In genomic region chr7:30921951-30922401, GRCh38 we compare ENCODE assay signal across 15 cellular contexts. TPM values are rescaled to one million over a fixed set of nuclear protein-coding genes. Genes with fewer than 3 reads are reported as not detected.
DNase-seq lines count a peak whose midpoint lies in the region; ATAC-seq and TF ChIP-seq lines count a peak whose summit lies in the region.
"Had no signal": no experiment of that assay in that cellular context is flagged by ENCODE, and none has a peak within 500 bp of the region (broad histone marks: within the 10 kb centered on the region; RNA-seq: fewer than 3 reads in every experiment).

No MANE protein-coding gene starts in this region.

- H3K4me1 ChIP-seq in mesendoderm (ENCODE audit: control insufficient read depth, low read depth, low read length): no peaks in the 10 kb centered on the region
- peaks cover 15% of the 10 kb centered on the region for H3K4me1 ChIP-seq in suprapubic skin

- intact Hi-C loops in activated CD4-positive, alpha-beta T cell treated with anti-CD3 and anti-CD28 coated beads for 36 hours (cut with DNase I, micrococcal nuclease): no loop called here

- no peak overlapping the region for H3K4ac ChIP-seq in mesendoderm (ENCODE audit: low read depth, low read length)

- WGBS in mesendoderm (ENCODE audit: extremely low coverage, insufficient coverage, low lambda C conversion rate): no CpG with 5 or more reads among the region's 14 CpGs
- WGBS in suprapubic skin: 95% methylated on average over 4 of the region's 14 CpGs

- TF ChIP-seq EP300 in suprapubic skin (IDR thresholded peaks at IDR 0.05): no peak

- no peak overlapping the region for H3K18ac ChIP-seq in mesendoderm (ENCODE audit: low read length)

- H4K5ac ChIP-seq in mesendoderm (ENCODE audit: low read length): no peak overlapping the region

- no peak overlapping the region for H3K23ac ChIP-seq in mesendoderm (ENCODE audit: low read length)

- CTCF ChIA-PET in activated CD4-positive, alpha-beta T cell treated with anti-CD3 and anti-CD28 coated beads for 36 hours (lab: Charles Lee): interaction anchor here (0.5 to 0.6 kb wide), 2 partner anchors 201 to 1959 kb away, joined by 3 read pairs; no protein-coding TSS in a partner anchor
- CTCF ChIA-PET in HEK293T (lab: Yijun Ruan, JAX): no interaction called here

- peak overlapping the region; percentile 15 for H3K56ac ChIP-seq in mesendoderm (ENCODE audit: low read length)

- no peak overlapping the region for H2BK120ac ChIP-seq in mesendoderm (ENCODE audit: low read depth, low read length)

- DNase-seq in activated CD4-positive, alpha-beta T cell treated with anti-CD3 and anti-CD28 coated beads for 36 hours: peak; percentile 2
- no peak for DNase-seq in activated CD4-positive, alpha-beta T cell treated with anti-CD3 and anti-CD28 coated beads for 1 hour
- DNase-seq in ecto neural progenitor cell (ENCODE audit: low spot score): peak; percentile 43
- no peak for DNase-seq in mesendoderm
- peak; percentile 46 to 79 for DNase-seq in suprapubic skin (ENCODE audit: low spot score in 2 of 2)
- DNase-seq in SW 1271 (lab: John Stamatoyannopoulos, UW): no peak
- no peak for DNase-seq in HEK293T (ENCODE audit: extremely low spot score)
- no peak for DNase-seq in NCI-H2029 (lab: John Stamatoyannopoulos, UW)
- DNase-seq: activated CD8-positive, alpha-beta T cell treated with anti-CD3 and anti-CD28 coated beads for 36 hours; amygdala; effector memory CD4-positive, alpha-beta T cell; MM.1S; NCI-H2171; retina had no signal

- ATAC-seq in activated CD4-positive, alpha-beta T cell treated with anti-CD3 and anti-CD28 coated beads for 36 hours: no peak
- ATAC-seq: activated CD8-positive, alpha-beta T cell treated with anti-CD3 and anti-CD28 coated beads for 36 hours had no signal

- H3K27me3 ChIP-seq in mesendoderm (ENCODE audit: insufficient read depth, low read length, poor library complexity) (no peaks in the 10 kb centered on the region), suprapubic skin (no peaks in the 10 kb centered on the region)

- no peaks in the 10 kb centered on the region for H3K36me3 ChIP-seq in mesendoderm (ENCODE audit: control insufficient read depth, insufficient read depth, low read length)
- H3K36me3 ChIP-seq in suprapubic skin: peaks cover 10% of the 10 kb centered on the region

- no peak overlapping the region for H2AK5ac ChIP-seq in mesendoderm (ENCODE audit: low read length)

- H3K27ac ChIP-seq in mesendoderm (ENCODE audit: low read depth, low read length) (no peak overlapping the region), suprapubic skin (peak overlapping the region; percentile 30)

- no peak overlapping the region for H2BK15ac ChIP-seq in mesendoderm (replicated peaks; ENCODE audit: low read depth)

- H3K4me3 ChIP-seq in mesendoderm (ENCODE audit: low read length): no peak overlapping the region
- H3K4me3 ChIP-seq in suprapubic skin: no peak overlapping the region

- no peak overlapping the region for H4K8ac ChIP-seq in mesendoderm (ENCODE audit: low read depth, low read length)

- H3K27ac Mint-ChIP-seq in activated CD4-positive, alpha-beta T cell treated with anti-CD3 and anti-CD28 coated beads for 36 hours: no peak overlapping the region
- H3K27ac Mint-ChIP-seq: activated CD8-positive, alpha-beta T cell treated with anti-CD3 and anti-CD28 coated beads for 36 hours had no signal

- H3K9me3 Mint-ChIP-seq in activated CD4-positive, alpha-beta T cell treated with anti-CD3 and anti-CD28 coated beads for 36 hours (ENCODE audit: low read depth): no peaks in the 10 kb centered on the region

- no peaks in the 10 kb centered on the region for H3K9me3 ChIP-seq in suprapubic skin

- H3K9ac ChIP-seq in mesendoderm (ENCODE audit: low read length): no peak overlapping the region

- H3K79me2 ChIP-seq in mesendoderm (ENCODE audit: control insufficient read depth, insufficient read depth, low read length): no peaks in the 10 kb centered on the region

- no peak overlapping the region for H3K4me2 ChIP-seq in mesendoderm (ENCODE audit: low read length)

- no peak overlapping the region for H3K4me3 Mint-ChIP-seq in activated CD4-positive, alpha-beta T cell treated with anti-CD3 and anti-CD28 coated beads for 36 hours
- H3K4me3 Mint-ChIP-seq: activated CD8-positive, alpha-beta T cell treated with anti-CD3 and anti-CD28 coated beads for 36 hours had no signal

- H3K4me1 Mint-ChIP-seq in activated CD4-positive, alpha-beta T cell treated with anti-CD3 and anti-CD28 coated beads for 36 hours: no peaks in the 10 kb centered on the region

- H3K36me3 Mint-ChIP-seq in activated CD4-positive, alpha-beta T cell treated with anti-CD3 and anti-CD28 coated beads for 36 hours (ENCODE audit: low read depth): no peaks in the 10 kb centered on the region

- H2BK5ac ChIP-seq in mesendoderm (ENCODE audit: low read length): no peak overlapping the region

- POLR2A ChIA-PET in activated CD4-positive, alpha-beta T cell treated with anti-CD3 and anti-CD28 coated beads for 36 hours (lab: Charles Lee): no interaction called here
- POLR2A ChIA-PET in HEK293T (lab: Yijun Ruan, JAX): no interaction called here

- TF ChIP-seq POLR2A in suprapubic skin (IDR thresholded peaks at IDR 0.05): no peak

- H3K79me1 ChIP-seq in mesendoderm (ENCODE audit: low read length): no peaks in the 10 kb centered on the region

- no peak for TF ChIP-seq CTCF in suprapubic skin (IDR thresholded peaks at IDR 0.05)

- H3K27me3 Mint-ChIP-seq in activated CD4-positive, alpha-beta T cell treated with anti-CD3 and anti-CD28 coated beads for 36 hours: no peaks in the 10 kb centered on the region
- H3K27me3 Mint-ChIP-seq: activated CD8-positive, alpha-beta T cell treated with anti-CD3 and anti-CD28 coated beads for 36 hours had no signal

TF ChIP-seq in HEK293T, 16 proteins besides CTCF, POLR2A, EP300 and RAD21:
- TF ChIP-seq ELF4 (IDR thresholded peaks at IDR 0.05): no peak

RNA-seq across cellular contexts. Expression of gene AQP1, which starts 10.3 kb away (rescaled TPM):
- total RNA-seq in activated CD4-positive, alpha-beta T cell treated with anti-CD3 and anti-CD28 coated beads for 36 hours: under 1 TPM; 0.16 to 0.25 TPM
- polyA plus RNA-seq in mesendoderm (2013, experiment 1 of 2): not detected
- polyA plus RNA-seq in mesendoderm (2013, experiment 2 of 2): not detected
- total RNA-seq in suprapubic skin: 100 to 1,000 TPM in 3 of 4 donors, 10 to 100 TPM in 1; 92.1 to 139 (median 110) TPM

RNA-seq across cellular contexts. Expression of gene GHRHR, which starts 41.8 kb away (rescaled TPM):
- not detected for total RNA-seq in activated CD4-positive, alpha-beta T cell treated with anti-CD3 and anti-CD28 coated beads for 36 hours
- 1.7 TPM for polyA plus RNA-seq in mesendoderm (2013, experiment 1 of 2)
- polyA plus RNA-seq in mesendoderm (2013, experiment 2 of 2): 2.4 TPM
- total RNA-seq in suprapubic skin: 1 to 10 TPM in 1 of 4 donors, not detected in 3; 1.5 TPM
- total RNA-seq: activated CD8-positive, alpha-beta T cell treated with anti-CD3 and anti-CD28 coated beads for 36 hours; T-helper 1 cell treated with Interleukin-12 subunit alpha and Interleukin-12 subunit beta and Interleukin-4 antibody, amounts not matched to agents 30 ng/mL and 1 ng/mL, for 36 hours had no signal

Comparison
In these comparisons a context has a peak if more than half of its experiments do, and no peak if none do; other contexts are left out.
1. DNase-seq: peak in activated CD4-positive, alpha-beta T cell treated with anti-CD3 and anti-CD28 coated beads for 36 hours (single experiment), ecto neural progenitor cell (single experiment) and suprapubic skin (2 of 2); none in activated CD4-positive, alpha-beta T cell treated with anti-CD3 and anti-CD28 coated beads for 1 hour (single experiment), mesendoderm (single experiment), SW 1271 (0 of 2), HEK293T (single experiment) and NCI-H2029 (single experiment).
2. RNA of gene AQP1, which starts 10.3 kb away (total RNA-seq): 92.1 to 139 TPM in suprapubic skin; 0.16 to 0.25 TPM in activated CD4-positive, alpha-beta T cell treated with anti-CD3 and anti-CD28 coated beads for 36 hours; every median in the first group is over 10 times any median in the second.